ENCODE assay signal across 15 cellular contexts in the genomic region with DNA sequence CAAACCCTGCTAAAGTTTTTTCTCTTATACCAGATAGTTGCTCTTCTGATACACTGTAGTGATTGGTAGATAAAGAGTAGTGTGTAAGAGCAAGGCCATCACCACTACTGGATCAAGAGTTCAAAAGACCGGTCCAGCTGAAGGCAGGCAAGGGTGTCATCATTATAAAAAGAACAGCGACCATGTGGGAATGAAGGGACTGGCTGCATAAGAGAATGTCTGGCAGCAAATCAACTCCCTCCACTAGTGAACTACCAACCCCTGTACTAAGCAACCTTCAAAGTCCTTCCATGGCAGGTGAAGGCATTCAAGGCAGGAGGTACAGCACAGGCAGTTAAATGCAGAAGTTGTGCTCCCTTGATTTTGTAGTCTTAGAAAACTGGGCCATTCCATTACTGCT. TPM values are rescaled to one million over a fixed set of nuclear protein-coding genes. Genes with fewer than 3 reads are reported as not detected.
DNase-seq lines count a peak whose midpoint lies in the region; ATAC-seq, FAIRE-seq and TF ChIP-seq lines count a peak whose summit lies in the region.
"Had no signal": no experiment of that assay in that cellular context is flagged by ENCODE, and none has a peak within 500 bp of the region (broad histone marks: within the 10 kb centered on the region; RNA-seq: fewer than 3 reads in every experiment).

No MANE protein-coding gene starts in this region.

- intact Hi-C loops in Right ventricle myocardium superior (cut with DNase I) (no loop called here), cardiac septum (cut with DNase I) (no loop called here), left ventricle myocardium inferior (cut with micrococcal nuclease) (no loop called here)

- TF ChIP-seq CTCF in bronchial epithelial cell (IDR thresholded peaks at IDR 0.05; ENCODE audit: insufficient read depth, low read length, severe bottlenecking), result no peak
- TF ChIP-seq CTCF in left ventricle myocardium inferior (IDR thresholded peaks at IDR 0.05; ENCODE audit: borderline replicate concordance), result no peak

- H3K4me1 ChIP-seq in left ventricle myocardium inferior, result peaks cover 7% of the 10 kb centered on the region

- H3K9me3 ChIP-seq in left ventricle myocardium inferior (replicated peaks), result peaks cover 18% of the 10 kb centered on the region

- no peaks in the 10 kb centered on the region for H3K27me3 ChIP-seq in bronchial epithelial cell (ENCODE audit: control insufficient read depth, insufficient read depth, low read length)
- no peaks in the 10 kb centered on the region for H3K27me3 ChIP-seq in left ventricle myocardium inferior (ENCODE audit: low read depth)

- peak; percentile 76 for ATAC-seq in Right ventricle myocardium superior (ENCODE audit: poor library complexity)
- ATAC-seq in HG03565 (IDR thresholded peaks at IDR 0.05; ENCODE audit: unreplicated experiment), result no peak
- no peak for ATAC-seq in HG02840 (IDR thresholded peaks at IDR 0.05; ENCODE audit: low FRiP score, unreplicated experiment)
- ATAC-seq in HG03025 (IDR thresholded peaks at IDR 0.05; ENCODE audit: low FRiP score, unreplicated experiment), result no peak
- ATAC-seq: GM12878, HCT116 had no signal

- DNase-seq in Right ventricle myocardium superior (no peak), cardiac septum (ENCODE audit: low spot score) (no peak), bronchial epithelial cell (ENCODE audit: low read depth) (no peak), left ventricle myocardium inferior (no peak)
- DNase-seq: C1 segment of cervical spinal cord; Calu3; CD4-positive, alpha-beta T cell; DMS 273 treated with DMSO at 0.1 percent for 48 hours had no signal

- H3K36me3 ChIP-seq in bronchial epithelial cell (ENCODE audit: control insufficient read depth, insufficient read depth, low read length), result no peaks in the 10 kb centered on the region
- H3K36me3 ChIP-seq in left ventricle myocardium inferior, result no peaks in the 10 kb centered on the region

- H3K4me3 ChIP-seq in bronchial epithelial cell (ENCODE audit: low read depth, low read length), result no peak overlapping the region
- no peak overlapping the region for H3K4me3 ChIP-seq in left ventricle myocardium inferior
- H3K4me3 ChIP-seq: GM12878 had no signal

- H3K27ac ChIP-seq in left ventricle myocardium inferior (replicated peaks), result peak overlapping the region; percentile 12

- peak; percentile 32 for FAIRE-seq in bronchial epithelial cell (lab: Jason Lieb, UNC)
- FAIRE-seq: A204.1, GM12878, GM18507 had no signal

RNA-seq across cellular contexts. Expression of a gene that starts 53.5 kb away (rescaled TPM):
- 111 TPM for total RNA-seq in Right ventricle myocardium superior
- 326 TPM for total RNA-seq in cardiac septum
- 48.7 and 91.7 TPM in 2 replicates for total RNA-seq in bronchial epithelial cell
- total RNA-seq in left ventricle myocardium inferior, result 153 TPM
